In genomic region chr6:44868905-44869304, GRCh38 we compare ENCODE assay signal across 14 cellular contexts.
DNase-seq lines count a peak whose midpoint lies in the region; ATAC-seq and TF ChIP-seq lines count a peak whose summit lies in the region.
"Had no signal": no experiment of that assay in that cellular context is flagged by ENCODE, and none has a peak within 500 bp of the region (broad histone marks: within the 10 kb centered on the region; RNA-seq: fewer than 3 reads in every experiment).

No MANE protein-coding gene starts in this region.

- no peak for DNase-seq in activated naive CD8-positive, alpha-beta T cell treated with anti-CD3 and anti-CD28 coated beads, Interleukin-2, amount 50 U/mL, for 24 hours
- DNase-seq in NCI-H774 (lab: John Stamatoyannopoulos, UW) (no peak), smooth muscle cell (lab: John Stamatoyannopoulos, UW; ENCODE audit: unreplicated experiment) (no peak), immature natural killer cell (no peak)
- DNase-seq: activated effector memory CD4-positive, alpha-beta T cell treated with anti-CD3 and anti-CD28 coated beads, Interleukin-2, amount 50 U/mL, for 16 hours; caudate nucleus; H7; heart right ventricle; NCI-H1436; NCI-H748 treated with DMSO at 0.1 percent for 48 hours; WERI-Rb-1 had no signal

- no peak overlapping the region for H3K27ac ChIP-seq in smooth muscle cell (ENCODE audit: low read depth)
- H3K27ac ChIP-seq: heart right ventricle, WERI-Rb-1 had no signal

- peak; percentile 20 for ATAC-seq in GM18868 (IDR thresholded peaks at IDR 0.05; ENCODE audit: unreplicated experiment)
- peak; percentile 22 for ATAC-seq in GM21390 (IDR thresholded peaks at IDR 0.05; ENCODE audit: unreplicated experiment)
- peak; percentile 10 for ATAC-seq in HG03025 (IDR thresholded peaks at IDR 0.05; ENCODE audit: low FRiP score, unreplicated experiment)
- ATAC-seq in activated naive CD8-positive, alpha-beta T cell treated with anti-CD3 and anti-CD28 coated beads, Interleukin-2, amount 50 U/mL, for 24 hours, result peak; percentile 58
- ATAC-seq: heart right ventricle had no signal

- H3K27me3 ChIP-seq in smooth muscle cell (ENCODE audit: low read depth), result no peaks in the 10 kb centered on the region
- H3K27me3 ChIP-seq: heart right ventricle had no signal

- H3K4me2 ChIP-seq in smooth muscle cell, result no peak overlapping the region

- no peak overlapping the region for H3K4me3 ChIP-seq in smooth muscle cell
- H3K4me3 ChIP-seq: heart right ventricle had no signal

- H3K27ac Mint-ChIP-seq in activated naive CD8-positive, alpha-beta T cell treated with anti-CD3 and anti-CD28 coated beads, Interleukin-2, amount 50 U/mL, for 24 hours, result peak overlapping the region; percentile 7
- H3K27ac Mint-ChIP-seq in immature natural killer cell, result no peak overlapping the region

- no peak overlapping the region for H3K9ac ChIP-seq in smooth muscle cell (ENCODE audit: low read depth)

- H3K36me3 Mint-ChIP-seq in activated naive CD8-positive, alpha-beta T cell treated with anti-CD3 and anti-CD28 coated beads, Interleukin-2, amount 50 U/mL, for 24 hours (ENCODE audit: low read depth), result peaks cover 19% of the 10 kb centered on the region
- peaks cover 11 to 18% (median 11%) of the 10 kb centered on the region in 3 donors for H3K36me3 Mint-ChIP-seq in immature natural killer cell

- H3K9me3 Mint-ChIP-seq in activated naive CD8-positive, alpha-beta T cell treated with anti-CD3 and anti-CD28 coated beads, Interleukin-2, amount 50 U/mL, for 24 hours, result peaks cover 24% of the 10 kb centered on the region
- H3K9me3 Mint-ChIP-seq in immature natural killer cell, result peaks cover 3 to 13% (median 8%) of the 10 kb centered on the region in 6 donors

- no peaks in the 10 kb centered on the region for H3K27me3 Mint-ChIP-seq in activated naive CD8-positive, alpha-beta T cell treated with anti-CD3 and anti-CD28 coated beads, Interleukin-2, amount 50 U/mL, for 24 hours
- H3K27me3 Mint-ChIP-seq in immature natural killer cell (ENCODE audit: low read depth in 3 of 3), result peaks cover 0 to 3% (median 2%) of the 10 kb centered on the region in 3 donors

- H3K9me3 ChIP-seq in smooth muscle cell (replicated peaks; ENCODE audit: low read depth), result no peaks in the 10 kb centered on the region

- H3F3A ChIP-seq in smooth muscle cell (ENCODE audit: low read depth), result no peaks in the 10 kb centered on the region

- H3K4me1 ChIP-seq in smooth muscle cell (ENCODE audit: low read depth), result no peaks in the 10 kb centered on the region
- H3K4me1 ChIP-seq: heart right ventricle had no signal

- no peak overlapping the region for H2AFZ ChIP-seq in smooth muscle cell (ENCODE audit: low read depth)

- H4K20me1 ChIP-seq in smooth muscle cell (ENCODE audit: low read depth), result no peaks in the 10 kb centered on the region

- no peaks in the 10 kb centered on the region for H3K79me2 ChIP-seq in smooth muscle cell (ENCODE audit: low read depth)

- peaks cover 26% of the 10 kb centered on the region for H3K4me1 Mint-ChIP-seq in activated naive CD8-positive, alpha-beta T cell treated with anti-CD3 and anti-CD28 coated beads, Interleukin-2, amount 50 U/mL, for 24 hours
- H3K4me1 Mint-ChIP-seq in immature natural killer cell, result peaks cover 4 to 11% of the 10 kb centered on the region in 2 donors

- no peak overlapping the region for H3K4me3 Mint-ChIP-seq in activated naive CD8-positive, alpha-beta T cell treated with anti-CD3 and anti-CD28 coated beads, Interleukin-2, amount 50 U/mL, for 24 hours
- H3K4me3 Mint-ChIP-seq in immature natural killer cell, result no peak overlapping the region

- H3K36me3 ChIP-seq in smooth muscle cell (ENCODE audit: low read depth), result no peaks in the 10 kb centered on the region
- H3K36me3 ChIP-seq: heart right ventricle, WERI-Rb-1 had no signal

- no peak for TF ChIP-seq CTCF in smooth muscle cell (IDR thresholded peaks at IDR 0.05; ENCODE audit: borderline replicate concordance, insufficient read depth, poor library complexity, severe bottlenecking)
